Comparison of ENCODE assay signal across 4 cellular contexts in genomic region chr7:116751070-116751469, GRCh38.
DNase-seq lines count a peak whose midpoint lies in the region; ATAC-seq, FAIRE-seq and TF ChIP-seq lines count a peak whose summit lies in the region.
"Not testable (repeated sequence)": the region's sequence is repeated elsewhere in the genome, so short reads cannot be mapped to it uniquely, and the experiment has no call there.

No MANE protein-coding gene starts in this region.

- not testable (repeated sequence) for DNase-seq in K562 (ENCODE audit: extremely low read depth in 1 of 4, low spot score in 3 of 4); endothelial cell (ENCODE audit: low spot score); neural progenitor cell (ENCODE audit: low spot score)

- ATAC-seq in K562 = not testable (repeated sequence)

- not testable (repeated sequence) for H3F3A ChIP-seq in neural progenitor cell (ENCODE audit: low read depth)

- peaks cover 24% of the 10 kb centered on the region for H3K4me1 Mint-ChIP-seq in endothelial cell (ENCODE audit: unreplicated experiment)
- not testable (repeated sequence) for H3K4me1 Mint-ChIP-seq in neural progenitor cell

- H2AFZ ChIP-seq in K562 (ENCODE audit: low read depth, low read length); neural progenitor cell (replicated peaks): not testable (repeated sequence)

- H3K4me3 Mint-ChIP-seq in endothelial cell (ENCODE audit: unreplicated experiment); neural progenitor cell: not testable (repeated sequence)

- CTCF ChIA-PET in HEK293 (lab: Yijun Ruan, JAX); K562 (lab: Yijun Ruan, JAX; ENCODE audit: low intra/inter-chr PET ratio): not testable (repeated sequence)

- FAIRE-seq in K562 (lab: Jason Lieb, UNC) = not testable (repeated sequence)

- not testable (repeated sequence) for TF ChIP-seq POLR2A in K562 (conservative IDR thresholded peaks at IDR 0.05)

- not testable (repeated sequence) for H3K79me2 ChIP-seq in K562 (ENCODE audit: control insufficient read depth, insufficient read depth, low read length); neural progenitor cell (ENCODE audit: low read depth)

- H3K9me3 ChIP-seq in HEK293 (ENCODE audit: control insufficient read depth, insufficient read depth, low read depth, low read length); K562 (replicated peaks; ENCODE audit: control insufficient read depth, insufficient read depth, low read depth, low read length); neural progenitor cell (ENCODE audit: low read depth): not testable (repeated sequence)

- 0% methylated on average over 4 of the region's 4 CpGs for WGBS in K562 (ENCODE audit: insufficient coverage, low coverage, missing lambda C conversion rate)

- not testable (repeated sequence) for H3K27ac ChIP-seq in HEK293 (ENCODE audit: extremely low read depth, low read depth, low read length); K562 (ENCODE audit: extremely low read depth, low read depth, low read length); neural progenitor cell

- not testable (repeated sequence) for H3K4me2 ChIP-seq in K562 (ENCODE audit: insufficient read depth, low read length); neural progenitor cell

- not testable (repeated sequence) for TF ChIP-seq EP300 in K562 (IDR thresholded peaks at IDR 0.05; ENCODE audit: low read length)

- H3K27ac Mint-ChIP-seq in endothelial cell (ENCODE audit: unreplicated experiment) (peak overlapping the region; percentile 57), neural progenitor cell (peak overlapping the region; percentile 42)

- H3K9me3 Mint-ChIP-seq in endothelial cell (ENCODE audit: unreplicated experiment) = not testable (repeated sequence)
- peaks cover 32% of the 10 kb centered on the region for H3K9me3 Mint-ChIP-seq in neural progenitor cell

- peaks cover 39% of the 10 kb centered on the region for H3K36me3 Mint-ChIP-seq in endothelial cell (ENCODE audit: low read depth, unreplicated experiment)
- H3K36me3 Mint-ChIP-seq in neural progenitor cell = not testable (repeated sequence)

- H3K4me3 ChIP-seq in HEK293 (ENCODE audit: low read depth, low read length); K562; neural progenitor cell: not testable (repeated sequence)

- not testable (repeated sequence) for BruUV-seq in K562 (replicated peaks; lab: Mats Ljungman, UMichigan)

- not testable (repeated sequence) for TF ChIP-seq CTCF in HEK293 (tag by site-specific recombination; IDR thresholded peaks at IDR 0.05); K562 (IDR thresholded peaks at IDR 0.05 in 2 of 3, conservative IDR thresholded peaks at IDR 0.05 in 1 of 3; ENCODE audit: insufficient read depth in 2 of 3, low read depth in 1 of 3, low read length in 3 of 3); endothelial cell (IDR thresholded peaks at IDR 0.05; ENCODE audit: unreplicated experiment); neural progenitor cell (IDR thresholded peaks at IDR 0.05)

- POLR2A ChIA-PET in HEK293 (lab: Yijun Ruan, JAX) = interaction anchor here (0.6 kb wide), 1 partner anchor 12 kb away, joined by 3 read pairs; no protein-coding TSS in a partner anchor
- POLR2A ChIA-PET in K562 (lab: Yijun Ruan, JAX) = not testable (repeated sequence)

- not testable (repeated sequence) for H3K9ac ChIP-seq in K562 (ENCODE audit: insufficient read depth in 1 of 2, low read depth in 2 of 2, low read length in 2 of 2); neural progenitor cell

- TF ChIP-seq RAD21 in K562 (CRISPR knock-in tag; conservative IDR thresholded peaks at IDR 0.05 in 1 of 2, IDR thresholded peaks at IDR 0.05 in 1 of 2) = not testable (repeated sequence)

- not testable (repeated sequence) for H3K4me1 ChIP-seq in HEK293 (ENCODE audit: control insufficient read depth, insufficient read depth, low read length); K562 (replicated peaks in 1 of 2; ENCODE audit: control insufficient read depth in 2 of 2, insufficient read depth in 2 of 2, low read length in 2 of 2); neural progenitor cell

- not testable (repeated sequence) for H3K9me1 ChIP-seq in K562 (ENCODE audit: control insufficient read depth, insufficient read depth, low read length)

- in situ Hi-C loops in K562 (cut with MboI) = not testable (repeated sequence)

- H3K27me3 Mint-ChIP-seq in endothelial cell (ENCODE audit: unreplicated experiment); neural progenitor cell (ENCODE audit: insufficient read depth, low read depth): not testable (repeated sequence)

- H3K27me3 ChIP-seq in K562 (ENCODE audit: control insufficient read depth in 2 of 2, insufficient read depth in 2 of 2, low read length in 2 of 2); neural progenitor cell: not testable (repeated sequence)

- H3K36me3 ChIP-seq in HEK293 (ENCODE audit: control insufficient read depth in 2 of 2, insufficient read depth in 1 of 2, low read length in 2 of 2); K562 (ENCODE audit: control insufficient read depth, insufficient read depth, low read length); neural progenitor cell: not testable (repeated sequence)

- H4K20me1 ChIP-seq in K562 (replicated peaks; ENCODE audit: control insufficient read depth, insufficient read depth, low read length); neural progenitor cell (ENCODE audit: low read depth): not testable (repeated sequence)

- intact Hi-C loops in K562 (cut with micrococcal nuclease) = not testable (repeated sequence)

TF ChIP-seq in HEK293, 187 proteins besides CTCF, POLR2A, EP300 and RAD21:
- peak; percentile 95 for TF ChIP-seq ZNF146 (tag by site-specific recombination; IDR thresholded peaks at IDR 0.05)
- 0 out of 2 replicates have a peak, but pooled peaks have one; percentile 46 for TF ChIP-seq ZNF280D (tag by site-specific recombination; IDR thresholded peaks at IDR 0.05)
TF ChIP-seq in HEK293: peak in this region for 2; not testable (repeated sequence) for 185.

TF ChIP-seq in K562, 482 proteins besides CTCF, POLR2A, EP300 and RAD21:
- peak; percentile 80 for TF ChIP-seq ZNF146 (CRISPR knock-in tag; IDR thresholded peaks at IDR 0.05; ENCODE audit: unreplicated experiment)
